In the genomic region with DNA sequence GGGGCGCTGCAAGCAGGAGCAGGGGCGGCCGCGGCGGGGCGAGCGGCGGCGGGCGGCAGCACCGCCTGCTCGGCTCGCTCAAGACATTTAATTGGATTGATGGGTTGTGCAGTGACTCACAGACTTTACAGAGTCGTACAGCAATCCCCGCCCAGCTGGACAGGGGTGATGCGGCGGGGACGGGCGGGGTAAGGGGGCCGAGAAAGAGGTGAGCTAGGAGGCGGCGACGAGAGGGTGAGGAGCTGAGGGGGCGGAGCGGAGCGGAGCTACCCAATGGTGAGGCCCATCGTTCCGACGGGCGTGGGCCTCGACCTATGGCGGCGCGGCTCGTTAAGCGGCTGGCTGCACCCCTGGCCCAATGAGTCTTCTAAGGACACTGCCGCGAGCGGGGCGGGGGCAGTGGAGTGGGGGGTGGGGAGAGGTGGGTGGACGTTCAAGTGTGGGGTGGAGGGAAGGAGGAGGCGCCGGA, we compare ENCODE assay signal across 1 cellular context.
TF ChIP-seq lines count a peak whose summit lies in the region.

No MANE protein-coding gene starts in this region.

TF ChIP-seq in HepG2, 621 proteins besides CTCF, POLR2A, EP300 and RAD21 (continued from another document and continues in another):
- TF ChIP-seq ZNF816 (CRISPR knock-in tag; IDR thresholded peaks at IDR 0.05; ENCODE audit: borderline replicate concordance) = no peak
- TF ChIP-seq, protein P1, sequence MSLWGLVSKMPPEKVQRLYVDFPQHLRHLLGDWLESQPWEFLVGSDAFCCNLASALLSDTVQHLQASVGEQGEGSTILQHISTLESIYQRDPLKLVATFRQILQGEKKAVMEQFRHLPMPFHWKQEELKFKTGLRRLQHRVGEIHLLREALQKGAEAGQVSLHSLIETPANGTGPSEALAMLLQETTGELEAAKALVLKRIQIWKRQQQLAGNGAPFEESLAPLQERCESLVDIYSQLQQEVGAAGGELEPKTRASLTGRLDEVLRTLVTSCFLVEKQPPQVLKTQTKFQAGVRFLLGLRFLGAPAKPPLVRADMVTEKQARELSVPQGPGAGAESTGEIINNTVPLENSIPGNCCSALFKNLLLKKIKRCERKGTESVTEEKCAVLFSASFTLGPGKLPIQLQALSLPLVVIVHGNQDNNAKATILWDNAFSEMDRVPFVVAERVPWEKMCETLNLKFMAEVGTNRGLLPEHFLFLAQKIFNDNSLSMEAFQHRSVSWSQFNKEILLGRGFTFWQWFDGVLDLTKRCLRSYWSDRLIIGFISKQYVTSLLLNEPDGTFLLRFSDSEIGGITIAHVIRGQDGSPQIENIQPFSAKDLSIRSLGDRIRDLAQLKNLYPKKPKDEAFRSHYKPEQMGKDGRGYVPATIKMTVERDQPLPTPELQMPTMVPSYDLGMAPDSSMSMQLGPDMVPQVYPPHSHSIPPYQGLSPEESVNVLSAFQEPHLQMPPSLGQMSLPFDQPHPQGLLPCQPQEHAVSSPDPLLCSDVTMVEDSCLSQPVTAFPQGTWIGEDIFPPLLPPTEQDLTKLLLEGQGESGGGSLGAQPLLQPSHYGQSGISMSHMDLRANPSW (CRISPR knock-in tag; IDR thresholded peaks at IDR 0.05; ENCODE audit: borderline replicate concordance) = no peak
- no peak for TF ChIP-seq ZNF451 (CRISPR knock-in tag; IDR thresholded peaks at IDR 0.05)
- TF ChIP-seq TBX3 (IDR thresholded peaks at IDR 0.05; ENCODE audit: borderline replicate concordance) = no peak; the same call in 1 of the 2 replicates
- no peak; the same call in none of the 2 replicates for TF ChIP-seq KAT8 (CRISPR knock-in tag; IDR thresholded peaks at IDR 0.05)
- TF ChIP-seq GABPB1 (CRISPR knock-in tag; IDR thresholded peaks at IDR 0.05) = no peak
- peak; percentile 66 for TF ChIP-seq YY1 (IDR thresholded peaks at IDR 0.05; ENCODE audit: insufficient read depth, insufficient replicate concordance, low read depth, low read length)
- TF ChIP-seq XRCC5 (optimal IDR thresholded peaks at IDR 0.05; ENCODE audit: low read length) = peak; percentile 82
- TF ChIP-seq RFX3 (CRISPR knock-in tag; IDR thresholded peaks at IDR 0.05) = no peak
- TF ChIP-seq ZNF7 (CRISPR knock-in tag; IDR thresholded peaks at IDR 0.05) = no peak
- TF ChIP-seq, protein P2, sequence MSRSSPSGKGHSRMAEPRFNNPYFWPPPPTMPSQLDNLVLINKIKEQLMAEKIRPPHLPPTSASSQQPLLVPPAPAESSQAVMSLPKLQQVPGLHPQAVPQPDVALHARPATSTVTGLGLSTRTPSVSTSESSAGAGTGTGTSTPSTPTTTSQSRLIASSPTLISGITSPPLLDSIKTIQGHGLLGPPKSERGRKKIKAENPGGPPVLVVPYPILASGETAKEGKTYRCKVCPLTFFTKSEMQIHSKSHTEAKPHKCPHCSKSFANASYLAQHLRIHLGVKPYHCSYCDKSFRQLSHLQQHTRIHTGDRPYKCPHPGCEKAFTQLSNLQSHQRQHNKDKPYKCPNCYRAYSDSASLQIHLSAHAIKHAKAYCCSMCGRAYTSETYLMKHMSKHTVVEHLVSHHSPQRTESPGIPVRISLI (CRISPR knock-in tag; IDR thresholded peaks at IDR 0.05; ENCODE audit: borderline replicate concordance) = no peak
- peak; percentile 87 for TF ChIP-seq RBFOX2 (IDR thresholded peaks at IDR 0.05; ENCODE audit: low read depth, low read length)
- TF ChIP-seq KDM5A (IDR thresholded peaks at IDR 0.05; ENCODE audit: borderline replicate concordance, low read length) = no peak
- TF ChIP-seq SAFB2 (CRISPR knock-in tag; IDR thresholded peaks at IDR 0.05; ENCODE audit: borderline replicate concordance, low read depth) = peak; percentile 93; the same call in 1 of the 2 replicates
- TF ChIP-seq NCOR1 (IDR thresholded peaks at IDR 0.05; ENCODE audit: borderline replicate concordance, low read length) = peak; percentile 50; the same call in 1 of the 2 replicates
- TF ChIP-seq ZNF713 (CRISPR knock-in tag; IDR thresholded peaks at IDR 0.05) = no peak
- peak; percentile 16; the same call in 1 of the 2 replicates for TF ChIP-seq MIER2 (CRISPR knock-in tag; IDR thresholded peaks at IDR 0.05)
- 0 out of 2 replicates have a peak, but pooled peaks have one; percentile 43 for TF ChIP-seq ETV6 (CRISPR knock-in tag; conservative IDR thresholded peaks at IDR 0.05)
- TF ChIP-seq, protein P3, sequence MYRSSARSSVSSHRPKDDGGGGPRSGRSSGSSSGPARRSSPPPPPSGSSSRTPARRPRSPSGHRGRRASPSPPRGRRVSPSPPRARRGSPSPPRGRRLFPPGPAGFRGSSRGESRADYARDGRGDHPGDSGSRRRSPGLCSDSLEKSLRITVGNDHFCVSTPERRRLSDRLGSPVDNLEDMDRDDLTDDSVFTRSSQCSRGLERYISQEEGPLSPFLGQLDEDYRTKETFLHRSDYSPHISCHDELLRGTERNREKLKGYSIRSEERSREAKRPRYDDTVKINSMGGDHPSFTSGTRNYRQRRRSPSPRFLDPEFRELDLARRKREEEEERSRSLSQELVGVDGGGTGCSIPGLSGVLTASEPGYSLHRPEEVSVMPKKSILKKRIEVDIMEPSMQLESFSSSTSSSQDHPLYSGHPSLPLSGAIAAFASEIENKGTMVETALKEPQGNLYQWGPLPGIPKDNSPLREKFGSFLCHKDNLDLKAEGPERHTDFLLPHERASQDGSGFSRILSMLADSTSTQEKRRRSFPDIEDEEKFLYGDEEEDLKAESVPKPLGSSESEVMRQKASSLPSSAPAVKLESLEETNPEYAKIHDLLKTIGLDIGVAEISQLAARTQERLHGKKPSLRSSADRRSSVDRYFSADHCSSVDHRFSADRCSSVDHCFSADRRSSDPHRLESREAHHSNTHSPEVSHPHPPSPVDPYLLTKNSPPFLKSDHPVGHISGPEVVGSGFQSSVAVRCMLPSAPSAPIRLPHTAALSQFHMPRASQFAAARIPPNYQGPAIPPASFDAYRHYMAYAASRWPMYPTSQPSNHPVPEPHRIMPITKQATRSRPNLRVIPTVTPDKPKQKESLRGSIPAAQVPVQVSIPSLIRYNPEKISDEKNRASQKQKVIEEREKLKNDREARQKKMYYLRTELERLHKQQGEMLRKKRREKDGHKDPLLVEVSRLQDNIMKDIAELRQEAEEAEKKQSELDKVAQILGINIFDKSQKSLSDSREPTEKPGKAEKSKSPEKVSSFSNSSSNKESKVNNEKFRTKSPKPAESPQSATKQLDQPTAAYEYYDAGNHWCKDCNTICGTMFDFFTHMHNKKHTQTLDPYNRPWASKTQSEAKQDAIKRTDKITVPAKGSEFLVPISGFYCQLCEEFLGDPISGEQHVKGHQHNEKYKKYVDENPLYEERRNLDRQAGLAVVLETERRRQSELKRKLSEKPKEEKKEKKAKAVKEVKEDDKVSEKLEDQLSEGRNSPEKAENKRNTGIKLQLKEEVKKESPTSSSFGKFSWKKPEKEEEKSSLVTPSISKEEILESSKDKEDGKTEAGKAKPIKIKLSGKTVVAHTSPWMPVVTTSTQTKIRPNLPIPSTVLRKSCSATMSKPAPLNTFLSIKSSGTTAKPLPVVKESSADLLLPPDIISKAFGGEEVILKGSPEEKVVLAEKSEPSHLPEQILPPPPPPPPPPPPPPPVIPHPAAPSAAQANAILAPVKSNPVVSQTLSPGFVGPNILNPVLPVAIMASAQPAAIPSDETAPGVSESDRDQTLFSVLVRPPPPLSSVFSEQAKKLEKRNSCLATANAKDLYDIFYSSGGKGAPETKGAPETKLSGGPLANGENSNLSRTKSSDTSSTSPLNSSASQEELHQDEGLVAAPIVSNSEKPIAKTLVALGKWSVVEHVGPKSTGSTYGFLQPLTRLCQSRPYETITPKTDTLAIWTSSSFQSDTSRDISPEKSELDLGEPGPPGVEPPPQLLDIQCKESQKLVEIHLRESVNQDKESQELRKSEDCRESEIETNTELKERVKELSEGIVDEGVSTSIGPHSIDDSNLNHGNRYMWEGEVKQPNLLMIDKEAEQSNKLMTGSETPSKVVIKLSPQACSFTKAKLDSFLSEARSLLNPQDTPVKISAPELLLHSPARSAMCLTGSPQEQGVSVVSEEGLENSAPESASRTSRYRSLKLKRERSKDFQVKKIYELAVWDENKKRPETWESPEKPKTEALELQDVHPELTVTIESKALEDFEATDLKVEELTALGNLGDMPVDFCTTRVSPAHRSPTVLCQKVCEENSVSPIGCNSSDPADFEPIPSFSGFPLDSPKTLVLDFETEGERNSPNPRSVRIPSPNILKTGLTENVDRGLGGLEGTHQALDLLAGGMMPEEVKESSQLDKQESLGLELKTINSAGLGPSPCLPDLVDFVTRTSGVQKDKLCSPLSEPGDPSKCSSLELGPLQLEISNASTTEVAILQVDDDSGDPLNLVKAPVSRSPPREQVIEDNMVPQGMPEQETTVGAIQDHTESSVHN (CRISPR knock-in tag; IDR thresholded peaks at IDR 0.05) = no peak
- TF ChIP-seq DR1 (CRISPR knock-in tag; IDR thresholded peaks at IDR 0.05) = peak; percentile 66; the same call in 1 of the 2 replicates
- TF ChIP-seq, protein P4, sequence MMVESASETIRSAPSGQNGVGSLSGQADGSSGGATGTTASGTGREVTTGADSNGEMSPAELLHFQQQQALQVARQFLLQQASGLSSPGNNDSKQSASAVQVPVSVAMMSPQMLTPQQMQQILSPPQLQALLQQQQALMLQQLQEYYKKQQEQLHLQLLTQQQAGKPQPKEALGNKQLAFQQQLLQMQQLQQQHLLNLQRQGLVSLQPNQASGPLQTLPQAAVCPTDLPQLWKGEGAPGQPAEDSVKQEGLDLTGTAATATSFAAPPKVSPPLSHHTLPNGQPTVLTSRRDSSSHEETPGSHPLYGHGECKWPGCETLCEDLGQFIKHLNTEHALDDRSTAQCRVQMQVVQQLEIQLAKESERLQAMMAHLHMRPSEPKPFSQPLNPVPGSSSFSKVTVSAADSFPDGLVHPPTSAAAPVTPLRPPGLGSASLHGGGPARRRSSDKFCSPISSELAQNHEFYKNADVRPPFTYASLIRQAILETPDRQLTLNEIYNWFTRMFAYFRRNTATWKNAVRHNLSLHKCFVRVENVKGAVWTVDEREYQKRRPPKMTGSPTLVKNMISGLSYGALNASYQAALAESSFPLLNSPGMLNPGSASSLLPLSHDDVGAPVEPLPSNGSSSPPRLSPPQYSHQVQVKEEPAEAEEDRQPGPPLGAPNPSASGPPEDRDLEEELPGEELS (CRISPR knock-in tag; IDR thresholded peaks at IDR 0.05) = peak; percentile 33; the same call in 1 of the 2 replicates
- no peak for TF ChIP-seq ZNF383 (CRISPR knock-in tag; IDR thresholded peaks at IDR 0.05; ENCODE audit: borderline replicate concordance)
- TF ChIP-seq, protein P5, sequence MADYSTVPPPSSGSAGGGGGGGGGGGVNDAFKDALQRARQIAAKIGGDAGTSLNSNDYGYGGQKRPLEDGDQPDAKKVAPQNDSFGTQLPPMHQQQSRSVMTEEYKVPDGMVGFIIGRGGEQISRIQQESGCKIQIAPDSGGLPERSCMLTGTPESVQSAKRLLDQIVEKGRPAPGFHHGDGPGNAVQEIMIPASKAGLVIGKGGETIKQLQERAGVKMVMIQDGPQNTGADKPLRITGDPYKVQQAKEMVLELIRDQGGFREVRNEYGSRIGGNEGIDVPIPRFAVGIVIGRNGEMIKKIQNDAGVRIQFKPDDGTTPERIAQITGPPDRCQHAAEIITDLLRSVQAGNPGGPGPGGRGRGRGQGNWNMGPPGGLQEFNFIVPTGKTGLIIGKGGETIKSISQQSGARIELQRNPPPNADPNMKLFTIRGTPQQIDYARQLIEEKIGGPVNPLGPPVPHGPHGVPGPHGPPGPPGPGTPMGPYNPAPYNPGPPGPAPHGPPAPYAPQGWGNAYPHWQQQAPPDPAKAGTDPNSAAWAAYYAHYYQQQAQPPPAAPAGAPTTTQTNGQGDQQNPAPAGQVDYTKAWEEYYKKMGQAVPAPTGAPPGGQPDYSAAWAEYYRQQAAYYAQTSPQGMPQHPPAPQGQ (CRISPR knock-in tag; IDR thresholded peaks at IDR 0.05; ENCODE audit: borderline replicate concordance) = no peak
- TF ChIP-seq ZNF710 (CRISPR knock-in tag; IDR thresholded peaks at IDR 0.05; ENCODE audit: borderline replicate concordance) = peak; percentile 17; the same call in 1 of the 2 replicates
- TF ChIP-seq HNRNPK (IDR thresholded peaks at IDR 0.05; ENCODE audit: low read depth, low read length, poor library complexity, severe bottlenecking) = peak; percentile 28
- TF ChIP-seq NBN (conservative IDR thresholded peaks at IDR 0.05) = no peak
- TF ChIP-seq NR0B2 (CRISPR knock-in tag; IDR thresholded peaks at IDR 0.05) = peak; percentile 69
- TF ChIP-seq ZNF251 (CRISPR knock-in tag; IDR thresholded peaks at IDR 0.05) = no peak
- no peak for TF ChIP-seq ZNF275 (CRISPR knock-in tag; IDR thresholded peaks at IDR 0.05; ENCODE audit: borderline replicate concordance)
- no peak for TF ChIP-seq EZH2 (conservative IDR thresholded peaks at IDR 0.05; ENCODE audit: low read depth, low read length)
- TF ChIP-seq ZBTB3 (CRISPR knock-in tag; IDR thresholded peaks at IDR 0.05; ENCODE audit: borderline replicate concordance, low read depth) = no peak
- 0 out of 2 replicates have a peak, but pooled peaks have one; percentile 14 for TF ChIP-seq TOE1 (CRISPR knock-in tag; IDR thresholded peaks at IDR 0.05)
- TF ChIP-seq, protein P6, sequence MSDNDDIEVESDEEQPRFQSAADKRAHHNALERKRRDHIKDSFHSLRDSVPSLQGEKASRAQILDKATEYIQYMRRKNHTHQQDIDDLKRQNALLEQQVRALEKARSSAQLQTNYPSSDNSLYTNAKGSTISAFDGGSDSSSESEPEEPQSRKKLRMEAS (IDR thresholded peaks at IDR 0.05) = no peak; the same call in 1 of the 2 replicates
- peak; percentile 50; the same call in 1 of the 2 replicates for TF ChIP-seq ZNF205 (CRISPR knock-in tag; IDR thresholded peaks at IDR 0.05)
- TF ChIP-seq SATB2 (CRISPR knock-in tag; IDR thresholded peaks at IDR 0.05) = no peak
- TF ChIP-seq ZNF225 (CRISPR knock-in tag; IDR thresholded peaks at IDR 0.05) = no peak
- no peak for TF ChIP-seq SOX13 (IDR thresholded peaks at IDR 0.05)
- TF ChIP-seq SOX13 (CRISPR knock-in tag; conservative IDR thresholded peaks at IDR 0.05 in 1 of 2, IDR thresholded peaks at IDR 0.05 in 1 of 2) = no peak; a peak in 1 of 4 replicates
